ENCODE assay signal across 12 cellular contexts in the genomic region with DNA sequence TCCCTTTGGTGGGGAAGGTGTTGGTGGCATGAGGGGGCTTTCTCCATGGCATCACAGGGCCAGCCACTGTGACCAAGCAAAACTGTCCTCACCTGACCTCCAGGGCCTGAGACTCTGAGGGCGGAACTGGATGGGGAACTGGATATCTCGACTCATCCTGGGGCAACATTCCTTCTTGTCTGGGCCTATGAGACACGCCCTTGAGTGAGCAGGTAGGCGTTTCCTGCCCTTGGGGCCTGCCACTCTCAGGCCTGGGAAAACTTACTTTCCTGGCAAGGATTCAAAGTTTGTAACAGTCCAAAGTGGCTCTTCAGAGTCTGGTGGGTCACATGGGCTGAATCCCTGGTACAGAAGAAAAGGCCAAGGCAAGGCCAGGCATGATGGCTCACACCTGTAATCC. TPM values are rescaled to one million over a fixed set of nuclear protein-coding genes. Genes with fewer than 3 reads are reported as not detected.
DNase-seq lines count a peak whose midpoint lies in the region; ATAC-seq and TF ChIP-seq lines count a peak whose summit lies in the region.
"Had no signal": no experiment of that assay in that cellular context is flagged by ENCODE, and none has a peak within 500 bp of the region (broad histone marks: within the 10 kb centered on the region; RNA-seq: fewer than 3 reads in every experiment).

No MANE protein-coding gene starts in this region.

- peak; percentile 94 for ATAC-seq in upper lobe of right lung

- H3K4me3 ChIP-seq in upper lobe of right lung = no peak overlapping the region

- no peaks in the 10 kb centered on the region for H3K27me3 ChIP-seq in upper lobe of right lung

- no peaks in the 10 kb centered on the region for H3K4me1 ChIP-seq in upper lobe of right lung

- TF ChIP-seq CTCF in upper lobe of right lung (IDR thresholded peaks at IDR 0.05) = no peak

- H3K36me3 ChIP-seq in upper lobe of right lung = no peaks in the 10 kb centered on the region

- DNase-seq in NCI-H510A treated with DMSO at 0.1 percent for 48 hours (lab: John Stamatoyannopoulos, UW) = peak; percentile 38
- no peak for DNase-seq in NCI-H510A (lab: John Stamatoyannopoulos, UW)
- peak; percentile 87 for DNase-seq in SW480 (ENCODE audit: low spot score)
- DNase-seq in iPS-NIHi11 (ENCODE audit: low spot score) = peak; percentile 66
- DNase-seq in upper lobe of right lung = peak; percentile 77
- DNase-seq in stimulated activated naive CD4-positive, alpha-beta T cell (lab: John Stamatoyannopoulos, UW) = no peak
- DNase-seq in medulla oblongata (ENCODE audit: extremely low spot score) = no peak
- no peak for DNase-seq in NCI-H2227 treated with DMSO at 0.1 percent for 48 hours (lab: John Stamatoyannopoulos, UW)
- DNase-seq: activated gamma-delta T cell treated with Interleukin-2 at 50 U/mL for 16 hours; Kasumi-1; NK-92 treated with Interleukin-12 subunit alpha and Interleukin-12 subunit beta, amount 100 ng/mL, for 24 hours had no signal

- H3K27ac ChIP-seq in upper lobe of right lung = no peak overlapping the region

- no peaks in the 10 kb centered on the region for H3K9me3 ChIP-seq in upper lobe of right lung

- intact Hi-C loops in upper lobe of right lung (cut with DNase I) = no loop called here

RNA-seq across cellular contexts. Expression of a gene that starts 9.6 kb away (rescaled TPM):
- total RNA-seq in upper lobe of right lung = 111 TPM

RNA-seq across cellular contexts. Expression of a gene that starts 22.3 kb away (rescaled TPM):
- total RNA-seq in upper lobe of right lung = 6.3 TPM
- total RNA-seq: skeletal muscle tissue had no signal

RNA-seq across cellular contexts. Expression of a gene that starts 24.0 kb away (rescaled TPM):
- total RNA-seq in upper lobe of right lung = 23.7 TPM
- total RNA-seq: skeletal muscle tissue had no signal

RNA-seq across cellular contexts. Expression of a gene that starts 34.1 kb away (rescaled TPM):
- 9.1 TPM for total RNA-seq in upper lobe of right lung
- total RNA-seq: skeletal muscle tissue had no signal

RNA-seq across cellular contexts. Expression of a gene that starts 38.0 kb away (rescaled TPM):
- 57.2 TPM for total RNA-seq in upper lobe of right lung

Comparison
In these comparisons a context has a peak if more than half of its experiments do, and no peak if none do; other contexts are left out.
1. DNase-seq: peak in NCI-H510A treated with DMSO at 0.1 percent for 48 hours (single experiment), SW480 (single experiment), iPS-NIHi11 (single experiment) and upper lobe of right lung (single experiment); none in NCI-H510A (single experiment), stimulated activated naive CD4-positive, alpha-beta T cell (0 of 6), medulla oblongata (single experiment) and NCI-H2227 treated with DMSO at 0.1 percent for 48 hours (single experiment).